Comparison of ENCODE assay signal across 8 cellular contexts in genomic region chr15:69478259-69478687, GRCh38. TPM values are rescaled to one million over a fixed set of nuclear protein-coding genes. Genes with fewer than 3 reads are reported as not detected.
DNase-seq lines count a peak whose midpoint lies in the region; ATAC-seq and TF ChIP-seq lines count a peak whose summit lies in the region.

No MANE protein-coding gene starts in this region.

- TF ChIP-seq CTCF in HCT116 (IDR thresholded peaks at IDR 0.05 in 2 of 3, conservative IDR thresholded peaks at IDR 0.05 in 1 of 3; ENCODE audit: borderline replicate concordance in 1 of 3, insufficient read depth in 1 of 3, low read depth in 2 of 3, low read length in 2 of 3) (peak; percentile 59 to 95 (median 95); a peak in 5 of 6 replicates), heart left ventricle (IDR thresholded peaks at IDR 0.05) (peak; percentile 69 to 89 (median 80)), psoas muscle (IDR thresholded peaks at IDR 0.05) (peak; percentile 77)

- H4K20me1 ChIP-seq in HCT116 (ENCODE audit: insufficient read depth): no peaks in the 10 kb centered on the region

- BruUV-seq in HCT116 (replicated peaks; lab: Mats Ljungman, UMichigan): no TSS peak

- 19 to 67% (median 29%) methylated on average over 6 to 12 of the region's 12 CpGs for WGBS in heart left ventricle, 4 donors
- 26 to 28% (median 27%) methylated on average over 12 of the region's 12 CpGs for whole genome bisulfite sequencing in psoas muscle, 3 donors

- peak overlapping the region; percentile 79 for H2AFZ ChIP-seq in HCT116 (ENCODE audit: low read depth, low read length, poor library complexity, severe bottlenecking)

- RAD21 ChIA-PET in HCT116 (lab: Charles Lee; ENCODE audit: low non-redundant PET in 1 of 2, low total read pairs in 2 of 2, uncharacterized antibody in 2 of 2, unreplicated experiment in 2 of 2): interaction anchor here in 1 of 2 experiments (0.6 kb wide), 1 partner anchor 249 kb away, joined by 3 read pairs; no protein-coding TSS in a partner anchor

- H3K4me3 ChIP-seq in HCT116 (replicated peaks in 1 of 2; ENCODE audit: low read depth in 1 of 2, low read length in 2 of 2) (no peak overlapping the region), heart left ventricle (no peak overlapping the region), psoas muscle (no peak overlapping the region)

- CTCF ChIA-PET in HCT116 (lab: Charles Lee): interaction anchor here (0.6 to 3.3 kb wide), 13 partner anchors 9 to 1248 kb away, joined by 3 to 19 read pairs (median 4); no protein-coding TSS in a partner anchor

- DNase-seq in CD1c-positive myeloid dendritic cell (ENCODE audit: extremely low spot score): peak; percentile 65
- DNase-seq in HCT116 (ENCODE audit: low read depth, low spot score): peak; percentile 37
- peak; percentile 90 for DNase-seq in NCI-H82 (lab: John Stamatoyannopoulos, UW)
- DNase-seq in activated T-helper 9 cell treated with anti-CD3 and anti-CD28 coated beads, Interleukin-2, amount 50 U/mL, for 16 hours (ENCODE audit: low read depth): peak; percentile 28
- DNase-seq in heart left ventricle: peak in 2 of 5 donors; percentile 42 to 46
- peak in 1 of 2 donors; percentile 34 for DNase-seq in psoas muscle
- no peak for DNase-seq in cerebellar cortex (ENCODE audit: low spot score)

- H3K36me3 ChIP-seq in HCT116 (ENCODE audit: control insufficient read depth in 1 of 2, insufficient read depth in 2 of 2, low read length in 2 of 2): no peaks in the 10 kb centered on the region
- H3K36me3 ChIP-seq in heart left ventricle: no peaks in the 10 kb centered on the region
- no peaks in the 10 kb centered on the region for H3K36me3 ChIP-seq in psoas muscle (ENCODE audit: insufficient read depth in 1 of 2, low read depth in 1 of 2)

- POLR2A ChIA-PET in HCT116 (lab: Charles Lee): no interaction called here

- H3K4me2 ChIP-seq in HCT116 (ENCODE audit: low read length): no peak overlapping the region

- peak; percentile 85 for TF ChIP-seq RAD21 in HCT116 (IDR thresholded peaks at IDR 0.05; ENCODE audit: low read depth)

- H3K27ac ChIP-seq in HCT116 (ENCODE audit: low read depth, low read length) (no peak overlapping the region), heart left ventricle (no peak overlapping the region), psoas muscle (no peak overlapping the region)

- no peaks in the 10 kb centered on the region for H3K4me1 ChIP-seq in HCT116 (ENCODE audit: control insufficient read depth in 1 of 2, insufficient read depth in 2 of 2, low read length in 2 of 2)
- H3K4me1 ChIP-seq in heart left ventricle: no peaks in the 10 kb centered on the region
- no peaks in the 10 kb centered on the region for H3K4me1 ChIP-seq in psoas muscle

- no peak for TF ChIP-seq POLR2A in HCT116 (IDR thresholded peaks at IDR 0.05; ENCODE audit: borderline replicate concordance, extremely low read depth, insufficient read depth, insufficient read length)
- TF ChIP-seq POLR2A in heart left ventricle (IDR thresholded peaks at IDR 0.05): no peak

- no peak overlapping the region for H3K9ac ChIP-seq in HCT116 (ENCODE audit: low read length)

- ATAC-seq in HCT116: peak; percentile 71
- peak in 3 of 4 donors; percentile 49 to 60 (median 59) for ATAC-seq in heart left ventricle
- ATAC-seq in psoas muscle: peak in 3 of 4 donors; percentile 56 to 67 (median 56)
- ATAC-seq in GM18511 (IDR thresholded peaks at IDR 0.05; ENCODE audit: unreplicated experiment): no peak

- H3K9me3 ChIP-seq in HCT116 (ENCODE audit: control insufficient read depth in 1 of 2, insufficient read depth in 1 of 2, low read depth in 1 of 2, low read length in 2 of 2): no peaks in the 10 kb centered on the region
- H3K9me3 ChIP-seq in heart left ventricle: peaks cover 0 to 9% (median 0%) of the 10 kb centered on the region in 12 donors
- H3K9me3 ChIP-seq in psoas muscle: no peaks in the 10 kb centered on the region

- H3K9me2 ChIP-seq in HCT116 (ENCODE audit: insufficient read depth): no peaks in the 10 kb centered on the region

- H3K27me3 ChIP-seq in HCT116 (ENCODE audit: insufficient read depth, low read length) (no peaks in the 10 kb centered on the region), heart left ventricle (no peaks in the 10 kb centered on the region), psoas muscle (ENCODE audit: insufficient read depth in 3 of 3, low read length in 2 of 3) (no peaks in the 10 kb centered on the region)

- intact Hi-C loops in HCT116 (cut with micrococcal nuclease): loop anchor here (5.0 kb wide), 4 partner anchors 99 to 1009 kb away; no protein-coding TSS in a partner anchor
- intact Hi-C loops in heart left ventricle (cut with DNase I): loop anchor here (1.0 to 10.0 kb wide), 14 partner anchors 99 to 1337 kb away; partner anchors contain the start of gene TLE3 (in 4 of the 10)
- intact Hi-C loops in psoas muscle (cut with DNase I): loop anchor here (2.0 to 5.0 kb wide), 2 partner anchors 1009 to 1011 kb away; no protein-coding TSS in a partner anchor

- no peaks in the 10 kb centered on the region for H3K79me2 ChIP-seq in HCT116 (ENCODE audit: insufficient read depth, low read length)

TF ChIP-seq in HCT116, 20 proteins besides CTCF, POLR2A, EP300 and RAD21:
- TF ChIP-seq YY1 (IDR thresholded peaks at IDR 0.05; ENCODE audit: extremely low read depth, insufficient replicate concordance, low read depth, low read length): no peak
- TF ChIP-seq FOSL1 (IDR thresholded peaks at IDR 0.05; ENCODE audit: low read depth): no peak
- no peak for TF ChIP-seq CEBPB (IDR thresholded peaks at IDR 0.05; ENCODE audit: low read depth)
- no peak for TF ChIP-seq EZH2 (IDR thresholded peaks at IDR 0.05)
- no peak for TF ChIP-seq EGR1 (IDR thresholded peaks at IDR 0.05; ENCODE audit: low read depth)

RNA-seq across cellular contexts. Expression of gene RPLP1, which starts 25.7 kb away (rescaled TPM):
- total RNA-seq in HCT116 (2021; ENCODE audit: unreplicated experiment): 3,138 TPM
- 3,494 and 5,245 TPM in 2 replicates for polyA plus RNA-seq in HCT116 (2012)
- total RNA-seq in heart left ventricle: 1,000 to 10,000 TPM in 7 of 9 donors, 100 to 1,000 TPM in 2; 487 to 1,482 (median 1,221) TPM
- 1,000 to 10,000 TPM; 1,397 to 1,852 TPM for polyA plus RNA-seq in heart left ventricle
- 1,000 to 10,000 TPM; 1,471 to 2,300 (median 1,863) TPM for total RNA-seq in psoas muscle
- polyA plus RNA-seq in psoas muscle: 1,000 to 10,000 TPM; 1,956 to 2,538 (median 2,265) TPM
